Comparison of ENCODE assay signal across 20 cellular contexts in the genomic region with DNA sequence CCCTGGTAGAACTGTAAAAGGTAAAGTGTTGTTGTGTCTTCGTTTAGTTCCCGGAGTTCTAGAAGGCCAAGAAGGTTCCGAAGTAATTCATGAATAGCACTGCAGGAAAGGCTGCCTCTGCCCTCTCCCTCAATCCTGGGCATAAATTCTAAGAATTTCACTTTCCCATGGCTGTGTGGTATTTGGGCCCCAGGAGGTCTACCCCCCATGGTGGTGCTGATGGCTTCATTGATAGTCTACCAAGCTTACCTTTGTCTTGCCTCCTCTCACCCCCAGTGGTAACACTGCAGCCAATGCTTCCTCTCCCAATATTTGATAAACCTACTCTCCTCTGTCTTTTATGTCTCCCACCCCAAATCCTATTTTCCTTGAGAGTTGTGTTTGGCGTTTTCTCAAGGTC. TPM values are rescaled to one million over a fixed set of nuclear protein-coding genes. Genes with fewer than 3 reads are reported as not detected.
DNase-seq lines count a peak whose midpoint lies in the region; ATAC-seq and TF ChIP-seq lines count a peak whose summit lies in the region.
"Had no signal": no experiment of that assay in that cellular context is flagged by ENCODE, and none has a peak within 500 bp of the region (broad histone marks: within the 10 kb centered on the region; RNA-seq: fewer than 3 reads in every experiment).

No MANE protein-coding gene starts in this region.

- 0 out of 2 replicates have a peak overlapping the region, but pooled peaks have one; percentile 5 for H3K27ac ChIP-seq in HEK293 (ENCODE audit: extremely low read depth, low read depth, low read length)
- H3K27ac ChIP-seq in body of pancreas, result peak overlapping the region in 1 of 4 donors; percentile 47
- H3K27ac ChIP-seq in neural progenitor cell, result no peak overlapping the region

- peaks cover 16% of the 10 kb centered on the region for H3F3A ChIP-seq in neural progenitor cell (ENCODE audit: low read depth)

- no peak for TF ChIP-seq POLR2A in body of pancreas (IDR thresholded peaks at IDR 0.05)

- H3K9me3 Mint-ChIP-seq in neural progenitor cell, result no peaks in the 10 kb centered on the region

- H2AFZ ChIP-seq in neural progenitor cell (replicated peaks), result no peak overlapping the region

- no peak overlapping the region for H3K27ac Mint-ChIP-seq in neural progenitor cell
- H3K27ac Mint-ChIP-seq: IgD-negative memory B cell had no signal

- CTCF ChIA-PET in HEK293 (lab: Yijun Ruan, JAX), result interaction anchor here (0.9 to 1.4 kb wide), 2 partner anchors 12 to 239 kb away, joined by 3 read pairs; no protein-coding TSS in a partner anchor

- H3K27me3 ChIP-seq in body of pancreas (no peaks in the 10 kb centered on the region), iPS-15b (ENCODE audit: control insufficient read depth, insufficient read depth, low read length) (no peaks in the 10 kb centered on the region), neural progenitor cell (peaks cover 43% of the 10 kb centered on the region)

- H3K4me2 ChIP-seq in neural progenitor cell, result peak overlapping the region; percentile 42

- ATAC-seq in body of pancreas (peak; percentile 59), HG03520 (IDR thresholded peaks at IDR 0.05; ENCODE audit: unreplicated experiment) (no peak)

- peaks cover 2% of the 10 kb centered on the region for H3K36me3 Mint-ChIP-seq in neural progenitor cell
- H3K36me3 Mint-ChIP-seq: CD14-positive monocyte, IgD-negative memory B cell had no signal

- 57 to 59% methylated on average over 4 of the region's 4 CpGs for WGBS in body of pancreas, 2 donors

- no peak for DNase-seq in body of pancreas
- peak; percentile 45 for DNase-seq in neural progenitor cell (ENCODE audit: low spot score)
- no peak for DNase-seq in T-helper 9 cell
- no peak for DNase-seq in stimulated activated CD8-positive, alpha-beta memory T cell treated with anti-CD3 and anti-CD28 coated beads, Interleukin-4, amount 100 ng/mL, for 48 hours
- DNase-seq: AML-193, DMS 273 treated with DMSO at 0.1 percent for 48 hours, Kasumi-1, MM.1S, NCI-H1105, NCI-H1694 treated with DMSO at 0.1 percent for 48 hours, NCI-H2171, NCI-H446, NCI-H69, OCI-M1, RPMI8226 had no signal

- H4K20me1 ChIP-seq in neural progenitor cell (ENCODE audit: low read depth), result peaks cover 11% of the 10 kb centered on the region

- H3K4me1 ChIP-seq in HEK293 (ENCODE audit: control insufficient read depth, insufficient read depth, low read length), result no peaks in the 10 kb centered on the region
- H3K4me1 ChIP-seq in body of pancreas, result peaks cover 6% of the 10 kb centered on the region
- H3K4me1 ChIP-seq in iPS-15b (ENCODE audit: control insufficient read depth, insufficient read depth, low read length), result peaks cover 58% of the 10 kb centered on the region
- peaks cover 45% of the 10 kb centered on the region for H3K4me1 ChIP-seq in neural progenitor cell

- no peaks in the 10 kb centered on the region for H3K79me2 ChIP-seq in neural progenitor cell (ENCODE audit: low read depth)

- H3K27me3 Mint-ChIP-seq in neural progenitor cell (ENCODE audit: insufficient read depth, low read depth), result peaks cover 6% of the 10 kb centered on the region

- H3K9me3 ChIP-seq in HEK293 (ENCODE audit: control insufficient read depth, insufficient read depth, low read depth, low read length) (no peaks in the 10 kb centered on the region; the same call in 1 of the 2 replicates), body of pancreas (no peaks in the 10 kb centered on the region), iPS-15b (ENCODE audit: control insufficient read depth, insufficient read depth, low read length) (no peaks in the 10 kb centered on the region), neural progenitor cell (ENCODE audit: low read depth) (no peaks in the 10 kb centered on the region)

- no peaks in the 10 kb centered on the region for H3K36me3 ChIP-seq in HEK293 (ENCODE audit: control insufficient read depth in 2 of 2, insufficient read depth in 1 of 2, low read length in 2 of 2)
- no peaks in the 10 kb centered on the region for H3K36me3 ChIP-seq in body of pancreas (replicated peaks in 1 of 2; ENCODE audit: insufficient read depth in 1 of 2, low read depth in 2 of 2)
- no peaks in the 10 kb centered on the region for H3K36me3 ChIP-seq in iPS-15b (ENCODE audit: control insufficient read depth, insufficient read depth, low read length)
- no peaks in the 10 kb centered on the region for H3K36me3 ChIP-seq in neural progenitor cell

- POLR2A ChIA-PET in HEK293 (lab: Yijun Ruan, JAX), result no interaction called here

- no peak overlapping the region for H3K4me3 Mint-ChIP-seq in neural progenitor cell
- H3K4me3 Mint-ChIP-seq: CD14-positive monocyte, IgD-negative memory B cell had no signal

- no peak for TF ChIP-seq CTCF in HEK293 (tag by site-specific recombination; IDR thresholded peaks at IDR 0.05)
- no peak for TF ChIP-seq CTCF in body of pancreas (IDR thresholded peaks at IDR 0.05)
- TF ChIP-seq CTCF in neural progenitor cell (IDR thresholded peaks at IDR 0.05), result no peak

- peaks cover 42% of the 10 kb centered on the region for H3K4me1 Mint-ChIP-seq in neural progenitor cell
- H3K4me1 Mint-ChIP-seq: CD14-positive monocyte had no signal

- intact Hi-C loops in body of pancreas (cut with DNase I), result no loop called here

- H3K4me3 ChIP-seq in HEK293 (ENCODE audit: low read depth, low read length) (no peak overlapping the region), body of pancreas (no peak overlapping the region), iPS-15b (ENCODE audit: low read depth, low read length) (peak overlapping the region; percentile 14), neural progenitor cell (no peak overlapping the region)

- H3K9ac ChIP-seq in iPS-15b (ENCODE audit: low read depth, low read length) (peak overlapping the region; percentile 62), neural progenitor cell (no peak overlapping the region)

TF ChIP-seq in HEK293, 187 proteins besides CTCF, POLR2A, EP300 and RAD21:
- TF ChIP-seq ZNF391 (tag by site-specific recombination; IDR thresholded peaks at IDR 0.05; ENCODE audit: borderline replicate concordance, low read depth) (no peak), GLIS1 (tag by site-specific recombination; IDR thresholded peaks at IDR 0.05) (peak; percentile 77), ZNF311 (tag by site-specific recombination; IDR thresholded peaks at IDR 0.05; ENCODE audit: borderline replicate concordance) (no peak)

RNA-seq across cellular contexts. Expression of a gene that starts 39.5 kb away (rescaled TPM):
- total RNA-seq in body of pancreas (1 to 10 TPM; 1.8 to 5.6 TPM), neural progenitor cell (ENCODE audit: low replicate concordance) (3.9 and 4.1 TPM in 2 replicates)
